In genomic region chr9:92764381-92764987, GRCh38 we compare ENCODE assay signal across 7 cellular contexts. TPM values are rescaled to one million over a fixed set of nuclear protein-coding genes. Genes with fewer than 3 reads are reported as not detected.
A peak's percentile ranks its signal among the peaks of the same experiment; 100 is the strongest.
DNase-seq lines count a peak whose midpoint lies in the region; ATAC-seq, FAIRE-seq and TF ChIP-seq lines count a peak whose summit lies in the region.

BICD2 (minus strand) TSS chr9:92764833; CDS start chr9:92764744, 89 bp downstream.

- CTCF ChIA-PET in GM12878 (lab: Yijun Ruan, JAX): interaction anchor here (0.6 to 2.9 kb wide), 14 partner anchors 10 to 624 kb away, joined by 3 to 12 read pairs (median 3); partner anchors contain the start of genes CENPP and IPPK

- H3K4me3 ChIP-seq in GM12878 (peak within 1 kb of the TSS; percentile 97), kidney epithelial cell (ENCODE audit: low read depth, low read length) (peak within 1 kb of the TSS; percentile 87), stomach (peak within 1 kb of the TSS; percentile 93 to 98 (median 98))

- intact Hi-C loops in GM12878 (cut with micrococcal nuclease; ENCODE audit: unreplicated experiment): loop anchor here (1.0 to 5.0 kb wide), 3 partner anchors 48 to 113 kb away; partner anchors contain the start of genes IPPK and ZNF484
- intact Hi-C loops in stomach (cut with DNase I; ENCODE audit: low total_unique reads): no loop called here

- H3K27ac ChIP-seq in GM12878 (ENCODE audit: control insufficient read depth, insufficient read depth) (peak within 1 kb of the TSS; percentile 89), stomach (peak within 1 kb of the TSS; percentile 98 to 100 (median 100))

- POLR2A ChIA-PET in GM12878 (lab: Charles Lee): interaction anchor here (0.5 to 1.3 kb wide), 6 partner anchors 12 to 263 kb away, joined by 3 to 5 read pairs (median 3); partner anchors contain the start of gene IPPK

- peak within 1 kb of the TSS; percentile 81 for H3K9ac ChIP-seq in GM12878 (ENCODE audit: control insufficient read depth, insufficient read depth, low read length)

- RAD21 ChIA-PET in GM12878 (lab: Charles Lee; ENCODE audit: unreplicated experiment): interaction anchor here (0.6 to 2.0 kb wide), 3 partner anchors 26 to 95 kb away, joined by 3 to 8 read pairs (median 3); partner anchors contain the start of gene IPPK

- peaks cover 50% of the 10 kb centered on the region for H3K79me2 ChIP-seq in GM12878 (ENCODE audit: control insufficient read depth, insufficient read depth, low read length)

- H3K27me3 ChIP-seq in GM12878 (replicated peaks in 1 of 2; ENCODE audit: control insufficient read depth in 2 of 2, insufficient read depth in 2 of 2, low read length in 1 of 2): no peaks in the 10 kb centered on the region
- H3K27me3 ChIP-seq in kidney epithelial cell (ENCODE audit: control insufficient read depth, insufficient read depth, low read length): no peaks in the 10 kb centered on the region
- no peaks in the 10 kb centered on the region for H3K27me3 ChIP-seq in stomach

- no TSS peak for BruUV-seq in GM12878 (replicated peaks; lab: Mats Ljungman, UMichigan)

- TF ChIP-seq EP300 in GM12878 (IDR thresholded peaks at IDR 0.05; ENCODE audit: borderline replicate concordance in 1 of 2, control insufficient read depth in 1 of 2, low read depth in 2 of 2, low read length in 2 of 2): no peak
- no peak for TF ChIP-seq EP300 in stomach (IDR thresholded peaks at IDR 0.05)

- TF ChIP-seq CTCF in GM12878 (IDR thresholded peaks at IDR 0.05 in 2 of 3, conservative IDR thresholded peaks at IDR 0.05 in 1 of 3; ENCODE audit: control insufficient read depth in 2 of 3, extremely low read depth in 1 of 3, insufficient read depth in 1 of 3, low read depth in 3 of 3, low read length in 3 of 3): no peak
- no peak for TF ChIP-seq CTCF in kidney epithelial cell (IDR thresholded peaks at IDR 0.05; ENCODE audit: insufficient read depth, low read length, poor library complexity, severe bottlenecking)
- TF ChIP-seq CTCF in stomach (IDR thresholded peaks at IDR 0.05): no peak

- in situ Hi-C loops in GM12878 (cut with MboI): no loop called here

- peak within 1 kb of the TSS; percentile 96 for H3K4me2 ChIP-seq in GM12878 (ENCODE audit: control insufficient read depth, insufficient read depth)

- H2AFZ ChIP-seq in GM12878 (ENCODE audit: control insufficient read depth, low read depth, low read length): peak within 1 kb of the TSS; percentile 79

- under 1% methylated on average over 46 of the region's 74 CpGs for WGBS in GM12878 (ENCODE audit: insufficient coverage, insufficient replicate concordance, low lambda C conversion rate, missing lambda C conversion rate)
- WGBS in stomach, 5 donors: 0 to 1% (median 1%) methylated on average over 15 to 72 of the region's 74 CpGs

- H3K36me3 ChIP-seq in GM12878 (ENCODE audit: control insufficient read depth in 2 of 2, insufficient read depth in 2 of 2, low read length in 1 of 2) (no peaks in the 10 kb centered on the region), kidney epithelial cell (ENCODE audit: control insufficient read depth, insufficient read depth, low read length) (no peaks in the 10 kb centered on the region), stomach (no peaks in the 10 kb centered on the region)

- no peak for TF ChIP-seq POLR2A in GM12878 (IDR thresholded peaks at IDR 0.05; ENCODE audit: low read depth, low read length)
- no peak for TF ChIP-seq POLR2A in stomach (IDR thresholded peaks at IDR 0.05)

- H3K9me3 ChIP-seq in GM12878 (replicated peaks; ENCODE audit: control insufficient read depth, insufficient read depth, low read length) (no peaks in the 10 kb centered on the region), stomach (no peaks in the 10 kb centered on the region)

- no peak for DNase-seq in GM12878 (ENCODE audit: low read depth, low spot score)
- DNase-seq in kidney epithelial cell (ENCODE audit: low read depth): no peak
- DNase-seq in stomach: no peak
- DNase-seq in CD1c-positive myeloid dendritic cell (ENCODE audit: extremely low spot score): no peak
- DNase-seq in DMS153 (lab: John Stamatoyannopoulos, UW): no peak

- SMC1A ChIA-PET in GM12878 (lab: Charles Lee; ENCODE audit: uncharacterized antibody, unreplicated experiment): interaction anchor here (1.3 to 2.0 kb wide), 3 partner anchors 26 to 98 kb away, joined by 3 to 5 read pairs (median 4); partner anchors contain the start of gene IPPK

- peak; percentile 1 for ATAC-seq in GM19397 (IDR thresholded peaks at IDR 0.05; ENCODE audit: unreplicated experiment)
- ATAC-seq in HG03575 (IDR thresholded peaks at IDR 0.05; ENCODE audit: extremely low read depth, insufficient number of reproducible peaks, low FRiP score, unreplicated experiment): peak; percentile 83
- no peak for ATAC-seq in GM12878

- TF ChIP-seq RAD21 in GM12878 (IDR thresholded peaks at IDR 0.05; ENCODE audit: insufficient read depth, low read depth, low read length): no peak

- H3K4me1 ChIP-seq in GM12878 (ENCODE audit: control insufficient read depth, insufficient read depth, low read length): peaks cover 20% of the 10 kb centered on the region
- peaks cover 38 to 75% (median 49%) of the 10 kb centered on the region in 4 donors for H3K4me1 ChIP-seq in stomach

- peaks cover 9% of the 10 kb centered on the region; the same call in 1 of the 2 replicates for H4K20me1 ChIP-seq in GM12878 (ENCODE audit: control insufficient read depth, insufficient read depth)

- no peak for FAIRE-seq in GM12878 (lab: Jason Lieb, UNC)

TF ChIP-seq in GM12878, 131 proteins besides CTCF, POLR2A, EP300 and RAD21:
- TF ChIP-seq BACH1 (IDR thresholded peaks at IDR 0.05; ENCODE audit: borderline replicate concordance) (peak; percentile 35; the same call in 1 of the 2 replicates), NKRF (conservative IDR thresholded peaks at IDR 0.05) (peak; percentile 45; the same call in 1 of the 2 replicates), TBL1XR1 (IDR thresholded peaks at IDR 0.05; ENCODE audit: low read depth, low read length) (0 out of 2 replicates have a peak, but pooled peaks have one; percentile 17), SP1 (IDR thresholded peaks at IDR 0.05; ENCODE audit: low read depth, low read length) (no peak), RUNX3 (IDR thresholded peaks at IDR 0.05; ENCODE audit: low read length) (peak; percentile 72), LARP7 (IDR thresholded peaks at IDR 0.05) (peak; percentile 50; the same call in 1 of the 2 replicates), SMARCA5 (IDR thresholded peaks at IDR 0.05) (peak; percentile 76; the same call in 1 of the 2 replicates), KDM1A (IDR thresholded peaks at IDR 0.05; ENCODE audit: borderline replicate concordance) (no peak)

RNA-seq across cellular contexts. Expression of gene BICD2, which starts in this region (rescaled TPM):
- total RNA-seq in GM12878 (2013; cell fraction: nucleolus; rRNA removed): 24.1 and 27.6 TPM in 2 replicates
- 19.2 and 20.2 TPM in 2 replicates for total RNA-seq in GM12878 (2014; rRNA removed)
- total RNA-seq in GM12878 (2014; rRNA removed; fragmentation: Illumina TruSeq; extraction: Trizol): 13.6 and 14.4 TPM in 2 replicates
- 24.1 and 25.5 TPM in 2 replicates for total RNA-seq in GM12878 (2021)
- polyA plus RNA-seq in GM12878 (2011; ENCODE audit: low read depth): 6.3 TPM
- 4.2 and 5.3 TPM in 2 replicates for polyA plus RNA-seq in GM12878 (2011; rRNA removed)
- polyA plus RNA-seq in GM12878 (2011; cell fraction: cytosol; rRNA removed): 6.6 and 7.1 TPM in 2 replicates
- polyA plus RNA-seq in GM12878 (2011; cell fraction: nucleus; rRNA removed): 8.7 and 12.9 TPM in 2 replicates
- 10.9 and 13.5 TPM in 2 replicates for polyA plus RNA-seq in GM12878 (2012)
- 10.1 and 11.9 TPM in 2 replicates for polyA plus RNA-seq in GM12878 (2014; fragmentation: Illumina TruSeq; extraction: Trizol)
- polyA plus RNA-seq in GM12878 (2014; fragmentation: Nextera tagmentation; extraction: Ambion mirVana): 1 to 10 TPM; 5.8 to 7.0 TPM
- 14.5 and 16.1 TPM in 2 replicates for polyA plus RNA-seq in GM12878 (2014; rRNA removed)
- polyA plus RNA-seq in GM12878 (2016; fragmentation: Nextera tagmentation; extraction: Ambion mirVana): 10 to 100 TPM; 14.3 to 15.1 TPM
- 6.7 and 7.2 TPM in 2 replicates for polyA minus RNA-seq in GM12878 (2011; rRNA and poly(A)+ RNA removed)
- polyA minus RNA-seq in GM12878 (2011; cell fraction: cytosol; rRNA and poly(A)+ RNA removed): 3.2 and 3.7 TPM in 2 replicates
- polyA minus RNA-seq in GM12878 (2011; cell fraction: nucleus; rRNA and poly(A)+ RNA removed): 5.0 and 9.8 TPM in 2 replicates
- 44.0 and 46.5 TPM in 2 replicates for total RNA-seq in kidney epithelial cell
- 10 to 100 TPM in 4 of 5 donors, 1 to 10 TPM in 1; 6.4 to 32.6 (median 20.4) TPM for total RNA-seq in stomach
- polyA plus RNA-seq in stomach: 10 to 100 TPM in 1 of 3 donors, 1 to 10 TPM in 2; 5.9 to 15.8 (median 6.3) TPM
